In the genomic region with DNA sequence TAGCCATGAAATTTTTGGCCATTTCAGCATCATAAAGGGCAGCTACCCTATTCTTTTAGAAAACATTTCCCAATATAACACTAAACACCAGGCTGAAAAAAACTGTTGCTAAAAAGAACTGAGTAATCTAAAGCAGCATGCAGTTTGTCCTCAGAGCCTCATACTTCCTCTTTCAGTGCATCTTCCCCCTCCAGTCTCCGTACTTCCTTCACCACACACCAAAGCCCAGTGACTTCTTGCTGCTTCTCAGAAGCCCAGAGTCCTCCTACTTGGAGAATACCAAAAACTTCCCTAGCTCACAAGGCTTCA, we compare ENCODE assay signal across 9 cellular contexts. TPM values are rescaled to one million over a fixed set of nuclear protein-coding genes. Genes with fewer than 3 reads are reported as not detected.
DNase-seq lines count a peak whose midpoint lies in the region; ATAC-seq and TF ChIP-seq lines count a peak whose summit lies in the region.
"Had no signal": no experiment of that assay in that cellular context is flagged by ENCODE, and none has a peak within 500 bp of the region (broad histone marks: within the 10 kb centered on the region; RNA-seq: fewer than 3 reads in every experiment).

No MANE protein-coding gene starts in this region.

- peaks cover 57% of the 10 kb centered on the region for H3K4me1 Mint-ChIP-seq in activated naive CD8-positive, alpha-beta T cell treated with anti-CD3 and anti-CD28 coated beads, Interleukin-2, amount 50 U/mL, for 24 hours

- peak overlapping the region; percentile 66 for H3K27ac Mint-ChIP-seq in activated naive CD8-positive, alpha-beta T cell treated with anti-CD3 and anti-CD28 coated beads, Interleukin-2, amount 50 U/mL, for 24 hours

- H3K27me3 Mint-ChIP-seq in activated naive CD8-positive, alpha-beta T cell treated with anti-CD3 and anti-CD28 coated beads, Interleukin-2, amount 50 U/mL, for 24 hours = peaks cover 6% of the 10 kb centered on the region

- peak overlapping the region; percentile 71 to 100 (median 98) for H3K27ac ChIP-seq in upper lobe of left lung

- DNase-seq in Right ventricle myocardium inferior (ENCODE audit: missing footprints) = no peak
- DNase-seq in cardiac septum (ENCODE audit: low spot score) = no peak
- DNase-seq in activated naive CD8-positive, alpha-beta T cell treated with anti-CD3 and anti-CD28 coated beads, Interleukin-2, amount 50 U/mL, for 24 hours = no peak
- peak in 1 of 2 donors; percentile 64 for DNase-seq in upper lobe of left lung
- DNase-seq in superior temporal gyrus (ENCODE audit: extremely low spot score) = no peak
- no peak for DNase-seq in activated CD8-positive, alpha-beta memory T cell treated with anti-CD3 and anti-CD28 coated beads for 24 hours

- TF ChIP-seq CTCF in upper lobe of left lung (IDR thresholded peaks at IDR 0.05) = no peak

- H3K27me3 ChIP-seq in upper lobe of left lung = no peaks in the 10 kb centered on the region

- no peak overlapping the region for H3K4me3 Mint-ChIP-seq in activated naive CD8-positive, alpha-beta T cell treated with anti-CD3 and anti-CD28 coated beads, Interleukin-2, amount 50 U/mL, for 24 hours

- no peak overlapping the region for H3K4me3 ChIP-seq in upper lobe of left lung

- no peaks in the 10 kb centered on the region for H3K36me3 Mint-ChIP-seq in activated naive CD8-positive, alpha-beta T cell treated with anti-CD3 and anti-CD28 coated beads, Interleukin-2, amount 50 U/mL, for 24 hours (ENCODE audit: low read depth)

- no peaks in the 10 kb centered on the region for H3K36me3 ChIP-seq in upper lobe of left lung

- ATAC-seq in Right ventricle myocardium inferior (peak; percentile 26), HG03280 (IDR thresholded peaks at IDR 0.05; ENCODE audit: unreplicated experiment) (peak; percentile 45), upper lobe of left lung (ENCODE audit: low FRiP score in 2 of 2) (peak; percentile 28 to 74), GM19452 (IDR thresholded peaks at IDR 0.05; ENCODE audit: unreplicated experiment) (no peak)
- no peak for ATAC-seq in activated naive CD8-positive, alpha-beta T cell treated with anti-CD3 and anti-CD28 coated beads, Interleukin-2, amount 50 U/mL, for 24 hours

- no peak for TF ChIP-seq EP300 in upper lobe of left lung (IDR thresholded peaks at IDR 0.05)

- H3K9me3 ChIP-seq in upper lobe of left lung = no peaks in the 10 kb centered on the region

- TF ChIP-seq POLR2A in upper lobe of left lung (IDR thresholded peaks at IDR 0.05) = peak in 1 of 4 donors; percentile 51

- intact Hi-C loops in Right ventricle myocardium inferior (cut with DNase I) (no loop called here), cardiac septum (cut with DNase I) (loop anchor here (5.0 kb wide), 1 partner anchor 37 kb away; no protein-coding TSS in a partner anchor)

- H3K9me3 Mint-ChIP-seq in activated naive CD8-positive, alpha-beta T cell treated with anti-CD3 and anti-CD28 coated beads, Interleukin-2, amount 50 U/mL, for 24 hours = no peaks in the 10 kb centered on the region

- whole genome bisulfite sequencing in upper lobe of left lung, 2 donors = 31 to 50% methylated on average over 1 of the region's 1 CpG

- H3K4me1 ChIP-seq in upper lobe of left lung = peaks cover 83 to 92% (median 84%) of the 10 kb centered on the region in 4 donors

RNA-seq across cellular contexts. Expression of gene IFNGR1, which starts 5.7 kb away (rescaled TPM):
- total RNA-seq in Right ventricle myocardium inferior (103 TPM), cardiac septum (60.1 TPM), upper lobe of left lung (100 to 1,000 TPM in 5 of 6 donors, 10 to 100 TPM in 1; 94.0 to 216 (median 183) TPM)

RNA-seq across cellular contexts. Expression of gene IL22RA2, which starts 51.4 kb away (rescaled TPM):
- total RNA-seq in Right ventricle myocardium inferior (not detected), cardiac septum (0.11 TPM), upper lobe of left lung (not detected)
- total RNA-seq: fibroblast of villous mesenchyme had no signal

Comparison
In these comparisons a context has a peak if more than half of its experiments do, and no peak if none do; other contexts are left out.
1. ATAC-seq: peak in Right ventricle myocardium inferior (single experiment), HG03280 (single experiment) and upper lobe of left lung (2 of 2); none in activated naive CD8-positive, alpha-beta T cell treated with anti-CD3 and anti-CD28 coated beads, Interleukin-2, amount 50 U/mL, for 24 hours (single experiment) and GM19452 (single experiment).